Comparison of ENCODE assay signal across 14 cellular contexts in the genomic region with DNA sequence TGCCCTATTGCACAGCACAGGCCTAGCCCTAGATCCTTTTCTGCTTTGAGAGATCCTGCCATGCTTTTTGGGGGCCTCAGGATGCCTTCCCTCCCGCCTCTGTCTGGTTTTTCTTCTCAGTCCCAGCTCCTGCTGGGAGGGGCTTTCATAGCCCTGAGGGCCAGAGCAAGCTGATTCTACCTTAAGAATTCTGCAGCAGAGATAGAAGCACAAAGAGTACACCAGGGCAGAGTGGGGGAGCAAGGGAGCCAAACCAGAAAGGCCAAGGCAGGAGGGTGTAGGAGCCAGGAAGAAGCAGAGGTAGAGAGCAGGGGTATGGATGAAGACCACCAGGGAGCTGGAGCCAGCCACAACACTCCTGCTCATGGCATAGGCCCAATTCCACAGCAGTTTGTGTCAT. TPM values are rescaled to one million over a fixed set of nuclear protein-coding genes. Genes with fewer than 3 reads are reported as not detected.
A peak's percentile ranks its signal among the peaks of the same experiment; 100 is the strongest.
DNase-seq lines count a peak whose midpoint lies in the region; ATAC-seq and TF ChIP-seq lines count a peak whose summit lies in the region.
"Had no signal": no experiment of that assay in that cellular context is flagged by ENCODE, and none has a peak within 500 bp of the region (broad histone marks: within the 10 kb centered on the region; RNA-seq: fewer than 3 reads in every experiment).

No MANE protein-coding gene starts in this region.

- no peak overlapping the region for H3K4me3 Mint-ChIP-seq in activated naive CD4-positive, alpha-beta T cell treated with anti-CD3 and anti-CD28 coated beads, Interleukin-2, amount 50 U/mL, for 24 hours
- H3K4me3 Mint-ChIP-seq in dendritic cell treated with granulocyte-macrophage colony-stimulating factor and Interleukin-4, amounts not matched to agents 40 ng/mL and 50 ng/mL, for 4 days, result no peak overlapping the region
- H3K4me3 Mint-ChIP-seq: activated T-cell treated with anti-CD3 and anti-CD28 coated beads, Interleukin-2, amount 50 U/mL, for 72 hours had no signal

- H3K14ac ChIP-seq in trophoblast cell (ENCODE audit: low read length), result peak overlapping the region; percentile 33

- H3K27me3 ChIP-seq in trophoblast cell (ENCODE audit: insufficient read depth, low read length), result no peaks in the 10 kb centered on the region

- H3K4me1 Mint-ChIP-seq in activated naive CD4-positive, alpha-beta T cell treated with anti-CD3 and anti-CD28 coated beads, Interleukin-2, amount 50 U/mL, for 24 hours, result peaks cover 88% of the 10 kb centered on the region
- peaks cover 25% of the 10 kb centered on the region for H3K4me1 Mint-ChIP-seq in dendritic cell treated with granulocyte-macrophage colony-stimulating factor and Interleukin-4, amounts not matched to agents 40 ng/mL and 50 ng/mL, for 4 days (ENCODE audit: low read depth)

- no peak for TF ChIP-seq CTCF in omental fat pad (IDR thresholded peaks at IDR 0.05)

- peaks cover 26 to 44% of the 10 kb centered on the region in 2 experiments for H3K4me1 ChIP-seq in trophoblast cell (ENCODE audit: control insufficient read depth in 1 of 2, insufficient read depth in 2 of 2, low read length in 2 of 2)

- DNase-seq in activated naive CD4-positive, alpha-beta T cell treated with anti-CD3 and anti-CD28 coated beads, Interleukin-2, amount 50 U/mL, for 72 hours (ENCODE audit: low spot score in 2 of 2), result no peak
- DNase-seq in trophoblast cell (no peak), GM03348 (ENCODE audit: low spot score) (no peak), SIG-M5 (lab: John Stamatoyannopoulos, UW) (no peak), omental fat pad (ENCODE audit: low spot score) (no peak), left colon (no peak)
- DNase-seq: ACHN; activated CD4-positive, alpha-beta T cell treated with anti-CD3 and anti-CD28 coated beads for 1 hour; PC-9; stimulated activated CD4-positive, alpha-beta T cell treated with anti-CD3 and anti-CD28 coated beads, Interleukin-2, amount 100 ng/mL, for 24 hours had no signal

- no peak overlapping the region for H3K9ac ChIP-seq in trophoblast cell (ENCODE audit: low read length)
- H3K9ac ChIP-seq: KMS-11 had no signal

- H3K36me3 Mint-ChIP-seq in activated naive CD4-positive, alpha-beta T cell treated with anti-CD3 and anti-CD28 coated beads, Interleukin-2, amount 50 U/mL, for 24 hours, result peaks cover 5% of the 10 kb centered on the region
- H3K36me3 Mint-ChIP-seq in activated naive CD4-positive, alpha-beta T cell treated with anti-CD3 and anti-CD28 coated beads, Interleukin-2, amount 50 U/mL, for 72 hours, result no peaks in the 10 kb centered on the region
- H3K36me3 Mint-ChIP-seq in dendritic cell treated with granulocyte-macrophage colony-stimulating factor and Interleukin-4, amounts not matched to agents 40 ng/mL and 50 ng/mL, for 4 days (ENCODE audit: low read depth), result no peaks in the 10 kb centered on the region

- H3K23ac ChIP-seq in trophoblast cell (ENCODE audit: low read length), result no peak overlapping the region

- H3K9me3 Mint-ChIP-seq in activated naive CD4-positive, alpha-beta T cell treated with anti-CD3 and anti-CD28 coated beads, Interleukin-2, amount 50 U/mL, for 24 hours, result no peaks in the 10 kb centered on the region
- H3K9me3 Mint-ChIP-seq in activated naive CD4-positive, alpha-beta T cell treated with anti-CD3 and anti-CD28 coated beads, Interleukin-2, amount 50 U/mL, for 72 hours, result no peaks in the 10 kb centered on the region
- H3K9me3 Mint-ChIP-seq in dendritic cell treated with granulocyte-macrophage colony-stimulating factor and Interleukin-4, amounts not matched to agents 40 ng/mL and 50 ng/mL, for 4 days, result no peaks in the 10 kb centered on the region
- H3K9me3 Mint-ChIP-seq: activated T-cell treated with anti-CD3 and anti-CD28 coated beads, Interleukin-2, amount 50 U/mL, for 72 hours had no signal

- H2BK5ac ChIP-seq in trophoblast cell (ENCODE audit: low read depth, low read length, poor library complexity), result peak overlapping the region; percentile 82

- peak overlapping the region; percentile 72 for H3K27ac ChIP-seq in trophoblast cell (ENCODE audit: low read depth, low read length)
- H3K27ac ChIP-seq: KMS-11, PC-9 had no signal

- H4K8ac ChIP-seq in trophoblast cell (ENCODE audit: low read depth, low read length), result peak overlapping the region; percentile 54

- peak overlapping the region; percentile 57 for H4K12ac ChIP-seq in trophoblast cell (ENCODE audit: low read depth, low read length)

- H3K9me3 ChIP-seq in trophoblast cell (ENCODE audit: insufficient read depth, low read depth, low read length), result no peaks in the 10 kb centered on the region

- peaks cover 7 to 11% of the 10 kb centered on the region in 2 experiments for H3K36me3 ChIP-seq in trophoblast cell (ENCODE audit: control insufficient read depth in 1 of 2, insufficient read depth in 2 of 2, low read length in 2 of 2)

- peak overlapping the region; percentile 51 for H3K27ac Mint-ChIP-seq in activated naive CD4-positive, alpha-beta T cell treated with anti-CD3 and anti-CD28 coated beads, Interleukin-2, amount 50 U/mL, for 24 hours
- H3K27ac Mint-ChIP-seq in activated naive CD4-positive, alpha-beta T cell treated with anti-CD3 and anti-CD28 coated beads, Interleukin-2, amount 50 U/mL, for 72 hours, result peak overlapping the region in 1 of 2 donors; percentile 62
- peak overlapping the region; percentile 25 for H3K27ac Mint-ChIP-seq in dendritic cell treated with granulocyte-macrophage colony-stimulating factor and Interleukin-4, amounts not matched to agents 40 ng/mL and 50 ng/mL, for 4 days
- H3K27ac Mint-ChIP-seq: activated T-cell treated with anti-CD3 and anti-CD28 coated beads, Interleukin-2, amount 50 U/mL, for 72 hours had no signal

- peak overlapping the region; percentile 69 for H3K18ac ChIP-seq in trophoblast cell (ENCODE audit: low read length)

- H2AK5ac ChIP-seq in trophoblast cell (ENCODE audit: low read length), result peak overlapping the region; percentile 75

- H2BK12ac ChIP-seq in trophoblast cell (ENCODE audit: low read length), result peak overlapping the region; percentile 8

- no peak overlapping the region for H2AFZ ChIP-seq in trophoblast cell (ENCODE audit: insufficient read depth, low read length, poor library complexity)
- H2AFZ ChIP-seq: PC-9 had no signal

- H3K4me2 ChIP-seq in trophoblast cell (ENCODE audit: low read length), result peak overlapping the region; percentile 21
- H3K4me2 ChIP-seq: KMS-11, PC-9 had no signal

- WGBS in trophoblast cell (ENCODE audit: extremely low coverage, insufficient coverage, insufficient read length), result no CpG with 5 or more reads among the region's 1 CpG

- peak overlapping the region; percentile 52 for H4K91ac ChIP-seq in trophoblast cell (ENCODE audit: low read depth, low read length)

- H3K79me2 ChIP-seq in trophoblast cell (ENCODE audit: control insufficient read depth, insufficient read depth, low read length, poor library complexity), result peaks cover 18% of the 10 kb centered on the region

- peaks cover 18% of the 10 kb centered on the region for H3K79me1 ChIP-seq in trophoblast cell (ENCODE audit: low read length)

- no peak overlapping the region for H3K4me3 ChIP-seq in trophoblast cell (ENCODE audit: low read depth, low read length)
- H3K4me3 ChIP-seq: PC-9 had no signal

- H2BK120ac ChIP-seq in trophoblast cell (ENCODE audit: insufficient read depth, low read length, poor library complexity), result peak overlapping the region; percentile 45

- ATAC-seq in activated naive CD4-positive, alpha-beta T cell treated with anti-CD3 and anti-CD28 coated beads, Interleukin-2, amount 50 U/mL, for 72 hours, result no peak
- ATAC-seq in omental fat pad (ENCODE audit: low FRiP score) (no peak), left colon (no peak)
- ATAC-seq: activated T-cell treated with anti-CD3 and anti-CD28 coated beads, Interleukin-2, amount 50 U/mL, for 72 hours had no signal

- H3K27me3 Mint-ChIP-seq in activated naive CD4-positive, alpha-beta T cell treated with anti-CD3 and anti-CD28 coated beads, Interleukin-2, amount 50 U/mL, for 24 hours, result no peaks in the 10 kb centered on the region
- peaks cover 3% of the 10 kb centered on the region for H3K27me3 Mint-ChIP-seq in dendritic cell treated with granulocyte-macrophage colony-stimulating factor and Interleukin-4, amounts not matched to agents 40 ng/mL and 50 ng/mL, for 4 days

- peak overlapping the region; percentile 42 for H3K4ac ChIP-seq in trophoblast cell (ENCODE audit: low read depth, low read length)

- intact Hi-C loops in dendritic cell treated with granulocyte-macrophage colony-stimulating factor and Interleukin-4, amounts not matched to agents 40 ng/mL and 50 ng/mL, for 4 days (cut with micrococcal nuclease), result no loop called here
- intact Hi-C loops in left colon (cut with DNase I, micrococcal nuclease), result no loop called here

RNA-seq across cellular contexts. Expression of a gene that starts 18.1 kb away (rescaled TPM):
- total RNA-seq in activated naive CD4-positive, alpha-beta T cell treated with anti-CD3 and anti-CD28 coated beads, Interleukin-2, amount 50 U/mL, for 72 hours, result 10 to 100 TPM in 1 of 2 donors, 1 to 10 TPM in 1; 2.6 to 18.9 TPM
- 163 and 169 TPM in 2 replicates for polyA plus RNA-seq in trophoblast cell (2013)
- total RNA-seq in omental fat pad (100 to 1,000 TPM in 1 of 4 donors, 10 to 100 TPM in 3; 71.1 to 114 (median 88.4) TPM), left colon (10 to 100 TPM in 1 of 2 donors, 1 to 10 TPM in 1; 7.6 to 12.1 TPM)
